ENCODE assay signal across 8 cellular contexts in the genomic region with DNA sequence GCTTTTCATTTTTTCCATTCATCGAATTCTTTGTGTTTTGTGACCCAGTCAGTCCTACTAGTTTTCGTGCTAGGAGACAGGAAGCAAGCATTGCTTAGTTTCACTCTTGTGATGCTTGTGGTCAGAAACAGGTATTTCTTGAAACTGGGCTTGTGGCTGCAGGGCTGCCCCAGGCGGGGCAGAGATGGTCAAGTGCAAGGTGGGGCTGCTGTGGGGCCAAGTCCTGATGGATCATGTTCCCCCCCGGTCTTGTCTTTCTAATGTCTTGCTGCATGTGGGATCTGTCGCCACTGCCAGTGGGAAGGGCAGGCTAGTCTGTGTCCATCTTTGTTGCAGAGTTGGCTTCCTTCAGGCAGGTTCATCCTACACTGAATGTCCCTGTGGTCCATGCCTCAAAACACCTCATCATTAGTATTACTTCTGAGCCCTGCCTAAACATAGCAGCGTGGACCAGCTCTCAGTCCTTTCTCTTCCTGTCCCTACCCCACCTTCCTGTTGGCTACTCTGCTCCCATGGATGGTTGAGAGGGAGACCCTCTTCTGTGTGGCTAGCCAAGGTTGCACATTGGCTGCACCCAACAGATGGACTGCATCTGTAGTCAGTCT. TPM values are rescaled to one million over a fixed set of nuclear protein-coding genes. Genes with fewer than 3 reads are reported as not detected.
DNase-seq lines count a peak whose midpoint lies in the region; ATAC-seq and TF ChIP-seq lines count a peak whose summit lies in the region.

No MANE protein-coding gene starts in this region.

- H3K9me3 ChIP-seq in breast epithelium (no peaks in the 10 kb centered on the region), HAP-1 (no peaks in the 10 kb centered on the region)

- H3K36me3 ChIP-seq in breast epithelium: no peaks in the 10 kb centered on the region
- no peaks in the 10 kb centered on the region for H3K36me3 ChIP-seq in HAP-1 (replicated peaks)

- H3K4me3 ChIP-seq in breast epithelium: no peak overlapping the region
- no peak overlapping the region for H3K4me3 ChIP-seq in HAP-1

- CTCF ChIA-PET in activated CD8-positive, alpha-beta T cell treated with anti-CD3 and anti-CD28 coated beads for 36 hours (lab: Charles Lee): interaction anchor here (5.6 kb wide), 1 partner anchor 21 kb away, joined by 44 read pairs; no protein-coding TSS in a partner anchor

- H3K27me3 ChIP-seq in breast epithelium (no peaks in the 10 kb centered on the region), HAP-1 (ENCODE audit: low read depth) (no peaks in the 10 kb centered on the region)

- in situ Hi-C loops in T47D (cut with HindIII; ENCODE audit: low pct_unique_long_range_greater_than_20kb, low sequenced_read_pairs) (no loop called here), HAP-1 (cut with MboI; ENCODE audit: low sequenced_read_pairs) (no loop called here)

- no peak overlapping the region for H3K4me3 Mint-ChIP-seq in activated CD8-positive, alpha-beta T cell treated with anti-CD3 and anti-CD28 coated beads for 36 hours

- peaks cover 4% of the 10 kb centered on the region for H3K36me3 Mint-ChIP-seq in activated CD8-positive, alpha-beta T cell treated with anti-CD3 and anti-CD28 coated beads for 36 hours (ENCODE audit: low read depth)

- H3K27me3 Mint-ChIP-seq in activated CD8-positive, alpha-beta T cell treated with anti-CD3 and anti-CD28 coated beads for 36 hours: no peaks in the 10 kb centered on the region

- peak overlapping the region; percentile 83 for H3K27ac Mint-ChIP-seq in activated CD8-positive, alpha-beta T cell treated with anti-CD3 and anti-CD28 coated beads for 36 hours

- peaks cover 97% of the 10 kb centered on the region for H3K4me1 Mint-ChIP-seq in activated CD8-positive, alpha-beta T cell treated with anti-CD3 and anti-CD28 coated beads for 36 hours (ENCODE audit: low read depth)

- POLR2A ChIA-PET in activated CD8-positive, alpha-beta T cell treated with anti-CD3 and anti-CD28 coated beads for 36 hours (lab: Charles Lee): interaction anchor here (0.6 to 3.6 kb wide), 9 partner anchors 8 to 47 kb away, joined by 3 to 19 read pairs (median 4); no protein-coding TSS in a partner anchor

- ATAC-seq in HG02981 (IDR thresholded peaks at IDR 0.05; ENCODE audit: unreplicated experiment) (peak; percentile 62), sciatic nerve (no peak)
- peak; percentile 18 for ATAC-seq in activated CD8-positive, alpha-beta T cell treated with anti-CD3 and anti-CD28 coated beads for 36 hours

- intact Hi-C loops in breast epithelium (cut with DNase I; ENCODE audit: low total_unique reads) (no loop called here), sciatic nerve (cut with DNase I) (no loop called here)
- intact Hi-C loops in activated CD8-positive, alpha-beta T cell treated with anti-CD3 and anti-CD28 coated beads for 36 hours (cut with micrococcal nuclease): loop anchor here (5.0 kb wide), 2 partner anchors 34 to 36 kb away; no protein-coding TSS in a partner anchor

- no peak for TF ChIP-seq CTCF in breast epithelium (IDR thresholded peaks at IDR 0.05)
- TF ChIP-seq CTCF in activated CD8-positive, alpha-beta T cell treated with anti-CD3 and anti-CD28 coated beads for 36 hours (IDR thresholded peaks at IDR 0.05): no peak

- peak overlapping the region in 1 of 2 donors; percentile 8 for H3K27ac ChIP-seq in breast epithelium

- peak; percentile 33 to 75 for DNase-seq in T47D (ENCODE audit: low read depth in 1 of 2, low spot score in 1 of 2)
- DNase-seq in breast epithelium (ENCODE audit: low spot score in 2 of 2): no peak
- DNase-seq in activated CD8-positive, alpha-beta T cell treated with anti-CD3 and anti-CD28 coated beads for 36 hours: peak; percentile 46
- DNase-seq in sciatic nerve (ENCODE audit: low spot score): no peak
- DNase-seq in HAP-1 (ENCODE audit: low spot score in 2 of 2): no peak
- no peak for DNase-seq in activated CD4-positive, CD25-positive, alpha-beta regulatory T cell treated with anti-CD3 and anti-CD28 coated beads, Interleukin-2, amount 50 U/mL, for 72 hours
- DNase-seq in SHP77 (lab: John Stamatoyannopoulos, UW): no peak

- H3K4me1 ChIP-seq in breast epithelium: peaks cover 3 to 14% of the 10 kb centered on the region in 2 donors
- no peaks in the 10 kb centered on the region for H3K4me1 ChIP-seq in HAP-1

- no peak for TF ChIP-seq POLR2A in breast epithelium (IDR thresholded peaks at IDR 0.05)

- H3K9me3 Mint-ChIP-seq in activated CD8-positive, alpha-beta T cell treated with anti-CD3 and anti-CD28 coated beads for 36 hours: no peaks in the 10 kb centered on the region

RNA-seq across cellular contexts. Expression of gene INPP4A, which starts 38.7 kb away (rescaled TPM):
- 10 to 100 TPM; 22.6 to 35.4 (median 25.8) TPM for total RNA-seq in breast epithelium
- 10 to 100 TPM; 46.7 to 46.9 TPM for total RNA-seq in activated CD8-positive, alpha-beta T cell treated with anti-CD3 and anti-CD28 coated beads for 36 hours
- 29.8 TPM for total RNA-seq in sciatic nerve

Comparison
In these comparisons a context has a peak if more than half of its experiments do, and no peak if none do; other contexts are left out.
1. DNase-seq: peak in T47D (2 of 2) and activated CD8-positive, alpha-beta T cell treated with anti-CD3 and anti-CD28 coated beads for 36 hours (single experiment); none in breast epithelium (0 of 2), sciatic nerve (single experiment), HAP-1 (0 of 2), activated CD4-positive, CD25-positive, alpha-beta regulatory T cell treated with anti-CD3 and anti-CD28 coated beads, Interleukin-2, amount 50 U/mL, for 72 hours (single experiment) and SHP77 (0 of 2).